25 cellular contexts compared by ENCODE assay signal in genomic region chr5:170655920-170656319, GRCh38.
"Had no signal": no experiment of that assay in that cellular context is flagged by ENCODE, and none has a peak within 500 bp of the region (broad histone marks: within the 10 kb centered on the region; RNA-seq: fewer than 3 reads in every experiment).

No MANE protein-coding gene starts in this region.

- H3K27ac ChIP-seq: neural progenitor cell, neutrophil, parathyroid adenoma, psoas muscle, skin epidermis, stomach, testis, thyroid gland, transverse colon, upper lobe of left lung, vagina had no signal

- H3K4me1 ChIP-seq: parathyroid adenoma, psoas muscle, stomach, testis, thyroid gland, transverse colon, upper lobe of left lung, vagina had no signal

- H3K4me3 ChIP-seq: lung, neural progenitor cell, psoas muscle, skin epidermis, stomach, testis, thyroid gland, transverse colon, upper lobe of left lung, vagina had no signal

- H3K9me3 ChIP-seq: neutrophil, psoas muscle, stomach, testis, thyroid gland, transverse colon, upper lobe of left lung, vagina had no signal

- ATAC-seq: left lobe of liver; natural killer cell; psoas muscle; sciatic nerve; stimulated activated naive CD8-positive, alpha-beta T cell treated with anti-CD3 and anti-CD28 coated beads, Interleukin-15, Interleukin-2, amounts not matched to agents 100 U/mL and 50 U/mL, for 24 hours had no signal

- H3K27me3 ChIP-seq: neural progenitor cell, stomach, testis, thyroid gland, transverse colon, upper lobe of left lung, vagina had no signal

- DNase-seq: mesendoderm; naive B cell; natural killer cell; nephron progenitor cell; occipital lobe; psoas muscle; stimulated activated CD4-positive, alpha-beta T cell treated with anti-CD3 and anti-CD28 coated beads, Interleukin-12 subunit alpha, Interleukin-12 subunit beta, amount 100 ng/mL, for 4 hours; stimulated activated CD4-positive, alpha-beta T cell treated with anti-CD3 and anti-CD28 coated beads, Interleukin-15, amount 100 ng/mL, for 24 hours; stimulated activated CD4-positive, alpha-beta T cell treated with anti-CD3 and anti-CD28 coated beads, Interleukin-2, amount 100 ng/mL, for 24 hours; stimulated activated CD4-positive, alpha-beta T cell treated with anti-CD3 and anti-CD28 coated beads, Interleukin-4, amount 100 ng/mL, for 1 hour; stimulated activated naive B cell treated with anti-CD40 and anti-IgM and Interleukin-4, amounts not matched to agents 10 μg/mL and 1 μg/mL and 100 μg/mL, for 72 hours; stimulated activated naive CD8-positive, alpha-beta T cell treated with anti-CD3 and anti-CD28 coated beads, Interleukin-15, Interleukin-2, amounts not matched to agents 100 U/mL and 50 U/mL, for 24 hours; stomach; testis; thyroid gland; transverse colon; upper lobe of left lung had no signal

- H3K36me3 ChIP-seq: neural progenitor cell, neutrophil, stomach, thyroid gland, transverse colon, upper lobe of left lung, vagina had no signal
